In the genomic region with DNA sequence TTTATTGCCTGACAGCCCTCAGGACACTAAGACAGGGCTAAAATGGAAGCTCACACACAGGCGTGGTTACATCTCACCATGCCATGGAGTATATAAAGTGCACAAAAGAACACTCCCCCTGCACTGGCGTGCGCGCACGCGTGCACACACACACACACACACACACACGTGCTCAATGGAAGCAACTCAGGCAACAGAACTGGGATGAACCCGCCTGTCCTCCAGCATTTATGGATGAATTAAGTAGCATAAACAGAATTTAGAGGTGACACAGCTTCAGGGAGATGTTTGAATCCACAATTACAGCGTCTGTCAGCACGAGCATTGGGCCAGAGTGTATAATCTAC, we compare ENCODE assay signal across 20 cellular contexts.
DNase-seq lines count a peak whose midpoint lies in the region; ATAC-seq and TF ChIP-seq lines count a peak whose summit lies in the region.
"Had no signal": no experiment of that assay in that cellular context is flagged by ENCODE, and none has a peak within 500 bp of the region (broad histone marks: within the 10 kb centered on the region; RNA-seq: fewer than 3 reads in every experiment).

No MANE protein-coding gene starts in this region.

- H3K9me1 ChIP-seq in IMR-90 (ENCODE audit: insufficient read depth, low read length): no peaks in the 10 kb centered on the region

- no peak overlapping the region for H2BK20ac ChIP-seq in IMR-90 (ENCODE audit: low read depth, low read length)

- H3K56ac ChIP-seq in IMR-90 (ENCODE audit: extremely low read depth, insufficient read depth, low read length) (no peak overlapping the region), mesendoderm (ENCODE audit: low read length) (no peak overlapping the region)

- no peak overlapping the region for H3K18ac ChIP-seq in IMR-90 (ENCODE audit: low read depth, low read length)
- H3K18ac ChIP-seq in mesendoderm (ENCODE audit: low read length): no peak overlapping the region

- H2AK5ac ChIP-seq in IMR-90 (ENCODE audit: low read depth, low read length) (no peak overlapping the region), mesendoderm (ENCODE audit: low read length) (peak overlapping the region; percentile 10)

- H3K4me1 ChIP-seq in IMR-90 (ENCODE audit: control insufficient read depth, insufficient read depth, low read length) (no peaks in the 10 kb centered on the region), mesendoderm (ENCODE audit: control insufficient read depth, low read depth, low read length) (peaks cover 13% of the 10 kb centered on the region)

- H3K36me3 ChIP-seq in IMR-90 (ENCODE audit: control insufficient read depth, insufficient read depth, low read length) (no peaks in the 10 kb centered on the region), mesendoderm (ENCODE audit: control insufficient read depth, insufficient read depth, low read length) (no peaks in the 10 kb centered on the region)
- H3K36me3 ChIP-seq: BLaER1 treated with 17β-estradiol and CSF1 and Interleukin-3, amounts not matched to agents 10 nM and 100 nM had no signal

- no peak for TF ChIP-seq CTCF in IMR-90 (conservative IDR thresholded peaks at IDR 0.05; ENCODE audit: low read depth, low read length)
- TF ChIP-seq CTCF in GM13977 (IDR thresholded peaks at IDR 0.05; ENCODE audit: extremely low read depth, insufficient read depth, missing control alignments): no peak
- no peak for TF ChIP-seq CTCF in foreskin fibroblast (IDR thresholded peaks at IDR 0.05; ENCODE audit: low read depth, low read length)

- WGBS in IMR-90 (ENCODE audit: extremely low coverage in 2 of 2, insufficient read length in 1 of 2), 2 experiments: 75% methylated on average over 2 of the region's 10 CpGs; no CpG with 5 or more reads in 1 of the 2 experiments
- no CpG with 5 or more reads among the region's 10 CpGs for WGBS in mesendoderm (ENCODE audit: extremely low coverage, insufficient coverage, low lambda C conversion rate)

- no peak overlapping the region for H3K14ac ChIP-seq in IMR-90 (replicated peaks; ENCODE audit: low read depth, low read length)

- no peak for TF ChIP-seq POLR2A in IMR-90 (IDR thresholded peaks at IDR 0.05; ENCODE audit: low read depth, low read length)

- no peak overlapping the region for H3K27ac ChIP-seq in IMR-90 (ENCODE audit: insufficient read depth, low read length)
- no peak overlapping the region for H3K27ac ChIP-seq in mesendoderm (ENCODE audit: low read depth, low read length)
- H3K27ac ChIP-seq: BLaER1 treated with 17β-estradiol and CSF1 and Interleukin-3, amounts not matched to agents 10 nM and 100 nM; GM23248; HL-60 had no signal

- H3K9me3 ChIP-seq in IMR-90 (ENCODE audit: control insufficient read depth, insufficient read depth, low read length): no peaks in the 10 kb centered on the region

- H4K5ac ChIP-seq in IMR-90 (ENCODE audit: low read depth, low read length) (no peak overlapping the region), mesendoderm (ENCODE audit: low read length) (no peak overlapping the region)

- H4K91ac ChIP-seq in IMR-90 (ENCODE audit: insufficient read depth, low read depth, low read length): no peak overlapping the region

- POLR2A ChIA-PET in IMR-90 (lab: Charles Lee; ENCODE audit: unreplicated experiment): no interaction called here

- no peaks in the 10 kb centered on the region for H3K79me1 ChIP-seq in IMR-90 (ENCODE audit: low read depth in 1 of 2, low read length in 2 of 2)
- no peaks in the 10 kb centered on the region for H3K79me1 ChIP-seq in mesendoderm (ENCODE audit: low read length)

- intact Hi-C loops in activated CD4-positive, alpha-beta T cell treated with anti-CD3 and anti-CD28 coated beads, Interleukin-2, amount 10 ng/mL, durations not matched to agents 24 days and 14 days (cut with micrococcal nuclease): no loop called here
- intact Hi-C loops in IMR-90 (cut with micrococcal nuclease): no loop called here

- CTCF ChIA-PET in IMR-90 (lab: Yijun Ruan, JAX): no interaction called here

- H3K23ac ChIP-seq in IMR-90 (ENCODE audit: low read depth, low read length) (no peak overlapping the region), mesendoderm (ENCODE audit: low read length) (no peak overlapping the region)

- H3K27me3 ChIP-seq in IMR-90 (ENCODE audit: control insufficient read depth, insufficient read depth, low read length) (peaks cover 4% of the 10 kb centered on the region; the same call in 1 of the 2 replicates), mesendoderm (ENCODE audit: insufficient read depth, low read length, poor library complexity) (no peaks in the 10 kb centered on the region)
- H3K27me3 ChIP-seq: BLaER1 treated with 17β-estradiol and CSF1 and Interleukin-3, amounts not matched to agents 10 nM and 100 nM had no signal

- BruUV-seq in IMR-90 (replicated peaks; lab: Mats Ljungman, UMichigan): no TSS peak

- TF ChIP-seq RAD21 in IMR-90 (IDR thresholded peaks at IDR 0.05; ENCODE audit: low read length): no peak

- H3K9me3 Mint-ChIP-seq in activated CD4-positive, alpha-beta T cell treated with anti-CD3 and anti-CD28 coated beads, Interleukin-2, amount 10 ng/mL, durations not matched to agents 24 days and 14 days: no peaks in the 10 kb centered on the region
- H3K9me3 Mint-ChIP-seq: CD8-positive, alpha-beta T cell had no signal

- H3K27me3 Mint-ChIP-seq in activated CD4-positive, alpha-beta T cell treated with anti-CD3 and anti-CD28 coated beads, Interleukin-2, amount 10 ng/mL, durations not matched to agents 24 days and 14 days: peaks cover 16% of the 10 kb centered on the region

- no peaks in the 10 kb centered on the region for H3K79me2 ChIP-seq in mesendoderm (ENCODE audit: control insufficient read depth, insufficient read depth, low read length)

- no peak overlapping the region for H2AFZ ChIP-seq in IMR-90 (replicated peaks; ENCODE audit: low read length, poor library complexity)
- H2AFZ ChIP-seq: GM23248 had no signal

- ATAC-seq in IMR-90 (ENCODE audit: low read depth) (no peak), GM18907 (IDR thresholded peaks at IDR 0.05; ENCODE audit: unreplicated experiment) (no peak)
- ATAC-seq: CD8-positive, alpha-beta T cell; HCT116; K562 had no signal

- peaks cover 15% of the 10 kb centered on the region for H3K4me1 Mint-ChIP-seq in activated CD4-positive, alpha-beta T cell treated with anti-CD3 and anti-CD28 coated beads, Interleukin-2, amount 10 ng/mL, durations not matched to agents 24 days and 14 days
- H3K4me1 Mint-ChIP-seq: B cell had no signal

- dilution Hi-C loops in IMR-90 (cut with HindIII; ENCODE audit: low sequenced_read_pairs, unreplicated experiment): no loop called here

- H3K4ac ChIP-seq in IMR-90 (ENCODE audit: low read depth, low read length) (no peak overlapping the region), mesendoderm (ENCODE audit: low read depth, low read length) (no peak overlapping the region)

- no peak overlapping the region for H2BK15ac ChIP-seq in IMR-90 (ENCODE audit: low read depth, low read length)
- H2BK15ac ChIP-seq in mesendoderm (replicated peaks; ENCODE audit: low read depth): no peak overlapping the region

- no peak overlapping the region for H3K4me3 Mint-ChIP-seq in activated CD4-positive, alpha-beta T cell treated with anti-CD3 and anti-CD28 coated beads, Interleukin-2, amount 10 ng/mL, durations not matched to agents 24 days and 14 days
- H3K4me3 Mint-ChIP-seq: B cell; CD8-positive, alpha-beta T cell; HFFc6 had no signal

- in situ Hi-C loops in IMR-90 (cut with MboI; ENCODE audit: low sequenced_read_pairs): no loop called here
- in situ Hi-C loops in GM13977 (cut with MboI; ENCODE audit: low pct_unique_long_range_greater_than_20kb, low sequenced_read_pairs, unreplicated experiment): no loop called here

- no peak overlapping the region for H2BK5ac ChIP-seq in IMR-90 (ENCODE audit: low read depth, low read length, poor library complexity, severe bottlenecking)
- peak overlapping the region; percentile 77 for H2BK5ac ChIP-seq in mesendoderm (ENCODE audit: low read length)

- no peaks in the 10 kb centered on the region for H4K20me1 ChIP-seq in IMR-90 (ENCODE audit: insufficient read depth, low read length)
- H4K20me1 ChIP-seq: BLaER1 treated with 17β-estradiol and CSF1 and Interleukin-3, amounts not matched to agents 10 nM and 100 nM had no signal

- peaks cover 12% of the 10 kb centered on the region for H3K36me3 Mint-ChIP-seq in activated CD4-positive, alpha-beta T cell treated with anti-CD3 and anti-CD28 coated beads, Interleukin-2, amount 10 ng/mL, durations not matched to agents 24 days and 14 days (ENCODE audit: low read depth)
- H3K36me3 Mint-ChIP-seq: CD8-positive, alpha-beta T cell had no signal

- H4K8ac ChIP-seq in IMR-90 (ENCODE audit: low read depth in 2 of 2, low read length in 2 of 2) (no peak overlapping the region), mesendoderm (ENCODE audit: low read depth, low read length) (no peak overlapping the region)

- DNase-seq in activated CD4-positive, alpha-beta T cell treated with anti-CD3 and anti-CD28 coated beads, Interleukin-2, amount 10 ng/mL, durations not matched to agents 24 days and 14 days: no peak
- DNase-seq in activated CD4-positive, alpha-beta T cell treated with anti-CD3 and anti-CD28 coated beads, Interleukin-2, amount 50 U/mL, for 1 hour: no peak
- DNase-seq in IMR-90: no peak
- peak; percentile 75 for DNase-seq in mesendoderm
- no peak for DNase-seq in GM13977 (ENCODE audit: low spot score)
- DNase-seq in AML-193 (lab: John Stamatoyannopoulos, UW): no peak
- no peak for DNase-seq in foreskin fibroblast
- DNase-seq: 8988T; Calu3; CD8-positive, alpha-beta T cell; DMS79 treated with DMSO at 0.1 percent for 48 hours; GF-D8; GM23248; HFFc6 had no signal

- H3K4me3 ChIP-seq in IMR-90 (ENCODE audit: insufficient read depth, low read depth, low read length): no peak overlapping the region
- H3K4me3 ChIP-seq in mesendoderm (ENCODE audit: low read length): no peak overlapping the region
- H3K4me3 ChIP-seq in foreskin fibroblast (ENCODE audit: low read depth in 1 of 2, low read length in 2 of 2): no peak overlapping the region
- H3K4me3 ChIP-seq: BLaER1 treated with 17β-estradiol and CSF1 and Interleukin-3, amounts not matched to agents 10 nM and 100 nM; GM23248; K562 had no signal

- H2BK120ac ChIP-seq in IMR-90 (ENCODE audit: low read depth, low read length): no peak overlapping the region
- H2BK120ac ChIP-seq in mesendoderm (ENCODE audit: low read depth, low read length): no peak overlapping the region

- H3K4me2 ChIP-seq in IMR-90 (ENCODE audit: low read depth, low read length) (no peak overlapping the region), mesendoderm (ENCODE audit: low read length) (no peak overlapping the region)
- H3K4me2 ChIP-seq: BLaER1 treated with 17β-estradiol and CSF1 and Interleukin-3, amounts not matched to agents 10 nM and 100 nM had no signal

- H3K27ac Mint-ChIP-seq in activated CD4-positive, alpha-beta T cell treated with anti-CD3 and anti-CD28 coated beads, Interleukin-2, amount 10 ng/mL, durations not matched to agents 24 days and 14 days: peak overlapping the region; percentile 27
- H3K27ac Mint-ChIP-seq: B cell; CD8-positive, alpha-beta T cell; HFFc6 had no signal

- peak overlapping the region; percentile 85 for H2AK9ac ChIP-seq in IMR-90 (replicated peaks; ENCODE audit: low read depth, low read length, poor library complexity)

- H3K9ac ChIP-seq in IMR-90 (ENCODE audit: low read depth, low read length) (no peak overlapping the region), mesendoderm (ENCODE audit: low read length) (no peak overlapping the region)
- H3K9ac ChIP-seq: BLaER1 treated with 17β-estradiol and CSF1 and Interleukin-3, amounts not matched to agents 10 nM and 100 nM; GM23248 had no signal

TF ChIP-seq in IMR-90, 13 proteins besides CTCF, POLR2A, EP300 and RAD21 (continues in another document):
- no peak for TF ChIP-seq CEBPB (IDR thresholded peaks at IDR 0.05; ENCODE audit: low read depth, low read length)
